24 cellular contexts compared by ENCODE assay signal in the genomic region with DNA sequence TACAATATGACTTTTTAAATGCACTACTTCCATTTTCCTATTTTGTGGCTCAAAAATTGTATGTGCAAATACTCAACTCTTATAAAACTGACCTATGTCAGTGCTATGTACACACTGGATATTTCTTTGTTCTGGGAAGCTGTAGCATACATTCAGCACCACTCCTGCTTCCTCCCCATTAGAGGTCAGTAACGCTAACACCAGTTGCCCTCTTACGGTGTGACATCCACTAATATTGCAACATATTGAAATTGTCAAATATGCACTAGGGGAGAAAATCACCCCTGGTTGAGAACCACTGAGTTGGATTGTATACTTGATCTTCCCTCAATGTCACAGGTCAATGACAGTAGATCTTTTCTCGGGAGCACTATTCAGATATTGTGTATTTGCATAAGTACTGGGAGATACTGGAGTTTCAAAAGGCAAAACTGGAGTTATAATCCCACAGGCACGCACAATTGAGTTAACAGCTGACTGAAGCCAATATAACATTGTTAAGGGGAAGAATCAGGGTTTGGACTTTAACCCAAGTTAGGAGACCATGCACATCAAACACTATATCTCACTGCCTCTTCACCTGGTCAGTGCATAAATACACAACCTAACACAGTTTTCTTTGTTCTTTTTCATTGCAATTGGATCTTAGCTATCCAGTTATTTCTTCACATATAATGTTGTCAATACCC.
"Had no signal": no experiment of that assay in that cellular context is flagged by ENCODE, and none has a peak within 500 bp of the region (broad histone marks: within the 10 kb centered on the region; RNA-seq: fewer than 3 reads in every experiment).

No MANE protein-coding gene starts in this region.

- H3K4me1 ChIP-seq: esophagus squamous epithelium, psoas muscle, spleen, tibial nerve, upper lobe of left lung had no signal

- FAIRE-seq: endometrium, keratinocyte, urothelium cell line had no signal

- H3K36me3 ChIP-seq: esophagus squamous epithelium, ovary, spleen, thoracic aorta, tibial nerve, upper lobe of left lung had no signal

- ATAC-seq: effector memory CD8-positive, alpha-beta T cell; left lobe of liver; natural killer cell; psoas muscle; right cardiac atrium; stimulated activated memory B cell treated with anti-CD40 and anti-IgM and Interleukin-4, amounts not matched to agents 10 μg/mL and 1 μg/mL and 100 μg/mL, for 72 hours had no signal

- H3K4me3 ChIP-seq: coronary artery, esophagus squamous epithelium, lung, ovary, psoas muscle, skin epidermis, spleen, thoracic aorta, tibial nerve, upper lobe of left lung had no signal

- DNase-seq: dermis blood vessel endothelial cell; effector memory CD8-positive, alpha-beta T cell; erythroblast; esophagus squamous epithelium; foreskin melanocyte; natural killer cell; occipital lobe; ovary; posterior cingulate gyrus; psoas muscle; right cardiac atrium; spleen; stimulated activated CD4-positive, alpha-beta T cell treated with anti-CD3 and anti-CD28 coated beads, Interleukin-4, amount 100 ng/mL, for 4 hours; upper lobe of left lung had no signal

- H3K27ac ChIP-seq: coronary artery, esophagus squamous epithelium, ovary, psoas muscle, skin epidermis, spleen, thoracic aorta, tibial nerve, upper lobe of left lung had no signal

- H3K27me3 ChIP-seq: esophagus squamous epithelium, ovary, spleen, tibial nerve, upper lobe of left lung had no signal

- H3K9me3 ChIP-seq: esophagus squamous epithelium, ovary, psoas muscle, thoracic aorta, tibial nerve, upper lobe of left lung had no signal
